In genomic region chr3:123201223-123201556, GRCh38 we compare ENCODE assay signal across 8 cellular contexts. TPM values are rescaled to one million over a fixed set of nuclear protein-coding genes. Genes with fewer than 3 reads are reported as not detected.
DNase-seq lines count a peak whose midpoint lies in the region; ATAC-seq and TF ChIP-seq lines count a peak whose summit lies in the region.

No MANE protein-coding gene starts in this region.

- no peak for DNase-seq in HFF-Myc (ENCODE audit: extremely low read depth, low read depth)
- no peak for DNase-seq in activated CD4-positive, alpha-beta memory T cell treated with anti-CD3 and anti-CD28 coated beads, Interleukin-2, amount 10 ng/mL, durations not matched to agents 7 days and 5 days
- no peak for DNase-seq in iPS DF 6.9 (ENCODE audit: low read depth, low spot score)
- DNase-seq in smooth muscle cell (lab: John Stamatoyannopoulos, UW; ENCODE audit: unreplicated experiment): no peak
- DNase-seq in 8988T: no peak
- no peak for DNase-seq in glomerular visceral epithelial cell (ENCODE audit: extremely low spot score)

- H3K9me3 Mint-ChIP-seq in activated CD4-positive, alpha-beta memory T cell treated with anti-CD3 and anti-CD28 coated beads, Interleukin-2, amount 10 ng/mL, durations not matched to agents 7 days and 5 days: no peaks in the 10 kb centered on the region

- TF ChIP-seq CTCF in HFF-Myc (IDR thresholded peaks at IDR 0.05; ENCODE audit: low read depth, low read length, missing control alignments) (no peak), smooth muscle cell (IDR thresholded peaks at IDR 0.05; ENCODE audit: borderline replicate concordance, insufficient read depth, poor library complexity, severe bottlenecking) (no peak)

- H3F3A ChIP-seq in smooth muscle cell (ENCODE audit: low read depth): peaks cover 3% of the 10 kb centered on the region

- H3K27me3 ChIP-seq in iPS DF 6.9 (ENCODE audit: control insufficient read depth, insufficient read depth, low read length): no peaks in the 10 kb centered on the region
- H3K27me3 ChIP-seq in smooth muscle cell (ENCODE audit: low read depth): no peaks in the 10 kb centered on the region

- H3K4me1 ChIP-seq in iPS DF 6.9 (ENCODE audit: control insufficient read depth, insufficient read depth, low read length): no peaks in the 10 kb centered on the region; the same call in 1 of the 2 replicates
- H3K4me1 ChIP-seq in smooth muscle cell (ENCODE audit: low read depth): peaks cover 10% of the 10 kb centered on the region

- peak overlapping the region; percentile 86 for H3K4me3 Mint-ChIP-seq in activated CD4-positive, alpha-beta memory T cell treated with anti-CD3 and anti-CD28 coated beads, Interleukin-2, amount 10 ng/mL, durations not matched to agents 7 days and 5 days

- H3K36me3 ChIP-seq in iPS DF 6.9 (ENCODE audit: control insufficient read depth, insufficient read depth, low read length): no peaks in the 10 kb centered on the region
- no peaks in the 10 kb centered on the region for H3K36me3 ChIP-seq in smooth muscle cell (ENCODE audit: low read depth)

- peaks cover 31% of the 10 kb centered on the region for H3K79me2 ChIP-seq in smooth muscle cell (ENCODE audit: low read depth)

- H3K4me3 ChIP-seq in HFF-Myc (replicated peaks; ENCODE audit: low read depth, low read length) (peak overlapping the region; percentile 98), iPS DF 6.9 (ENCODE audit: low read length) (peak overlapping the region; percentile 38; the same call in 1 of the 2 replicates), smooth muscle cell (peak overlapping the region; percentile 98)

- peaks cover 24% of the 10 kb centered on the region for H3K4me1 Mint-ChIP-seq in activated CD4-positive, alpha-beta memory T cell treated with anti-CD3 and anti-CD28 coated beads, Interleukin-2, amount 10 ng/mL, durations not matched to agents 7 days and 5 days

- H4K20me1 ChIP-seq in smooth muscle cell (ENCODE audit: low read depth): peaks cover 22% of the 10 kb centered on the region

- H3K27ac ChIP-seq in iPS DF 6.9 (ENCODE audit: low read length) (no peak overlapping the region), smooth muscle cell (ENCODE audit: low read depth) (no peak overlapping the region)

- no peaks in the 10 kb centered on the region for H3K27me3 Mint-ChIP-seq in activated CD4-positive, alpha-beta memory T cell treated with anti-CD3 and anti-CD28 coated beads, Interleukin-2, amount 10 ng/mL, durations not matched to agents 7 days and 5 days

- no peak for ATAC-seq in HG02759 (IDR thresholded peaks at IDR 0.05; ENCODE audit: unreplicated experiment)
- ATAC-seq in HG02970 (IDR thresholded peaks at IDR 0.05; ENCODE audit: low FRiP score, unreplicated experiment): no peak

- WGBS in iPS DF 6.9 (ENCODE audit: insufficient coverage, insufficient read length): no CpG with 5 or more reads among the region's 6 CpGs
- WGBS in smooth muscle cell (ENCODE audit: low lambda C conversion rate): 12% methylated on average over 6 of the region's 6 CpGs

- peak overlapping the region; percentile 91 for H2AFZ ChIP-seq in smooth muscle cell (ENCODE audit: low read depth)

- H3K4me2 ChIP-seq in smooth muscle cell: peak overlapping the region; percentile 99

- no peak overlapping the region for H3K9ac ChIP-seq in smooth muscle cell (ENCODE audit: low read depth)

- H3K27ac Mint-ChIP-seq in activated CD4-positive, alpha-beta memory T cell treated with anti-CD3 and anti-CD28 coated beads, Interleukin-2, amount 10 ng/mL, durations not matched to agents 7 days and 5 days: peak overlapping the region; percentile 91

- H3K36me3 Mint-ChIP-seq in activated CD4-positive, alpha-beta memory T cell treated with anti-CD3 and anti-CD28 coated beads, Interleukin-2, amount 10 ng/mL, durations not matched to agents 7 days and 5 days (ENCODE audit: low read depth): no peaks in the 10 kb centered on the region

- POLR2A ChIA-PET in activated CD4-positive, alpha-beta memory T cell treated with anti-CD3 and anti-CD28 coated beads, Interleukin-2, amount 10 ng/mL, durations not matched to agents 7 days and 5 days (lab: Charles Lee): interaction anchor here (1.2 to 1.8 kb wide), 5 partner anchors 8 to 373 kb away, joined by 3 to 7 read pairs (median 5); partner anchors contain the start of gene PDIA5

- CTCF ChIA-PET in activated CD4-positive, alpha-beta memory T cell treated with anti-CD3 and anti-CD28 coated beads, Interleukin-2, amount 10 ng/mL, durations not matched to agents 7 days and 5 days (lab: Charles Lee): interaction anchor here (1.0 kb wide), 1 partner anchor 26 kb away, joined by 3 read pairs; no protein-coding TSS in a partner anchor

- H3K9me3 ChIP-seq in iPS DF 6.9 (ENCODE audit: control insufficient read depth, insufficient read depth, low read length) (no peaks in the 10 kb centered on the region), smooth muscle cell (replicated peaks; ENCODE audit: low read depth) (no peaks in the 10 kb centered on the region)

RNA-seq across cellular contexts. Expression of gene SEC22A, which starts 0.6 kb away (rescaled TPM):
- total RNA-seq in activated CD4-positive, alpha-beta memory T cell treated with anti-CD3 and anti-CD28 coated beads, Interleukin-2, amount 10 ng/mL, durations not matched to agents 7 days and 5 days: 10 to 100 TPM; 18.0 to 18.6 TPM
- 30.7 and 43.2 TPM in 2 replicates for total RNA-seq in smooth muscle cell
- 19.3 and 34.2 TPM in 2 replicates for polyA plus RNA-seq in smooth muscle cell

Comparison
In these comparisons a context has a peak if more than half of its experiments do, and no peak if none do; other contexts are left out.
1. H3K4me3 ChIP-seq: peak in every context shown above with its lines; median percentile 98 in HFF-Myc; 98 in smooth muscle cell; 38 in iPS DF 6.9.